16 cellular contexts compared by ENCODE assay signal in the genomic region with DNA sequence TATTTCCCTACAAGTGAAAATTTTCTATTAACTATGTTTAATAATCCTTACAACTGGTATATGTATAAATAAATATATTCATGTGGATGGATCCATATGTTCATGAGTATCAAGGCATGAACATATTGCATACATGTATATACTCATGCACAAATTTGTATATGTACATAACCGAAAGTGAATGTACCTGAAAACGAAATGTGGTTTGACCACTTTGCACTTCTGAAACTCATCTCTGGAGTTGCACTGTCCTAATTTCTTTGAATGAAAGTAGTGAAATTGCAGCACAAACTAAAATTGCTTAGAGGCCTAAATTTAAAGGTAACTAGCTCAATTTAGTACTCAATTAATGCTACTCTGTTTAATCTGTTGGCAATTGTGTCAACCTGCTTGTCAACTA.
DNase-seq lines count a peak whose midpoint lies in the region; ATAC-seq and TF ChIP-seq lines count a peak whose summit lies in the region.
"Had no signal": no experiment of that assay in that cellular context is flagged by ENCODE, and none has a peak within 500 bp of the region (broad histone marks: within the 10 kb centered on the region; RNA-seq: fewer than 3 reads in every experiment).

No MANE protein-coding gene starts in this region.

- no peak overlapping the region for H3K4me3 ChIP-seq in GM12864 (ENCODE audit: low read depth, low read length)

- DNase-seq in GM12864 (ENCODE audit: low read depth) (peak; percentile 10), KG1 (lab: John Stamatoyannopoulos, UW) (no peak)
- no peak for DNase-seq in activated CD4-positive, alpha-beta T cell treated with anti-CD3 and anti-CD28 coated beads, Interleukin-2, amount 50 U/mL, for 4 hours
- DNase-seq: activated CD4-positive, CD25-positive, alpha-beta regulatory T cell treated with anti-CD3 and anti-CD28 coated beads, Interleukin-2, amount 50 U/mL, for 72 hours; activated CD8-positive, alpha-beta memory T cell treated with anti-CD3 and anti-CD28 coated beads, Interleukin-2, amount 10 ng/mL, durations not matched to agents 7 days and 5 days; endodermal cell; GOT3; MV-4-11; naive thymus-derived CD8-positive, alpha-beta T cell; NCI-H187 treated with DMSO at 0.1 percent for 48 hours; OCI-M1 had no signal

- no peak for TF ChIP-seq CTCF in GM12864 (IDR thresholded peaks at IDR 0.05; ENCODE audit: low read depth, low read length, missing control alignments)

- ATAC-seq in GM18868 (IDR thresholded peaks at IDR 0.05; ENCODE audit: unreplicated experiment) (peak; percentile 67), GM21529 (IDR thresholded peaks at IDR 0.05; ENCODE audit: unreplicated experiment) (peak; percentile 72), HG03378 (IDR thresholded peaks at IDR 0.05; ENCODE audit: unreplicated experiment) (peak; percentile 50), HG03025 (IDR thresholded peaks at IDR 0.05; ENCODE audit: low FRiP score, unreplicated experiment) (no peak), HG03571 (IDR thresholded peaks at IDR 0.05; ENCODE audit: unreplicated experiment) (no peak)
- ATAC-seq: activated CD8-positive, alpha-beta memory T cell treated with anti-CD3 and anti-CD28 coated beads, Interleukin-2, amount 10 ng/mL, durations not matched to agents 7 days and 5 days; naive thymus-derived CD8-positive, alpha-beta T cell had no signal

Comparison
In these comparisons a context has a peak if more than half of its experiments do, and no peak if none do; other contexts are left out.
1. ATAC-seq: peak in GM18868 (single experiment), GM21529 (single experiment) and HG03378 (single experiment); none in HG03025 (single experiment) and HG03571 (single experiment).